In the genomic region with DNA sequence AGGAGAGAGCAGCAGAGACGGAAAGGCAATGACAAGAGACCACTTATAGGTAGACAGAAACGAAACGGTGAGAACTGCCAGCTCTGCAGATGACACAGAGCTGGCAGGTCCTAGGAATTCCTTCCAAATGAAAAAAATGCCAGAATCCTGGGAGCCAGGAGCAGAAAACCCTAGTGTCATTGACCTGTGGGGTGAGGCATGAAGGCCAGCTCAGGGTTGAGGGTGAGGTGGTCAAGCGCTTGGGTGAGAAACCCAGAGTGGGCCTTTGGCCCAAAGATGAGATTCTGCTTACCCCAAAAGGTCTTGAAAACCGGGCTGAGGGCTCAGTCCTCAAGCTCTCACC, we compare ENCODE assay signal across 11 cellular contexts. TPM values are rescaled to one million over a fixed set of nuclear protein-coding genes. Genes with fewer than 3 reads are reported as not detected.
DNase-seq lines count a peak whose midpoint lies in the region; ATAC-seq and TF ChIP-seq lines count a peak whose summit lies in the region.
"Had no signal": no experiment of that assay in that cellular context is flagged by ENCODE, and none has a peak within 500 bp of the region (broad histone marks: within the 10 kb centered on the region; RNA-seq: fewer than 3 reads in every experiment).

No MANE protein-coding gene starts in this region.

- H3K9me3 ChIP-seq in testis (no peaks in the 10 kb centered on the region), neural progenitor cell (ENCODE audit: low read depth) (no peaks in the 10 kb centered on the region)

- TF ChIP-seq CTCF in brain microvascular endothelial cell (IDR thresholded peaks at IDR 0.05; ENCODE audit: low read depth, low read length, missing control alignments): no peak
- no peak for TF ChIP-seq CTCF in testis (IDR thresholded peaks at IDR 0.05)
- TF ChIP-seq CTCF in osteocyte (IDR thresholded peaks at IDR 0.05): no peak
- no peak for TF ChIP-seq CTCF in neural progenitor cell (IDR thresholded peaks at IDR 0.05)

- H2AFZ ChIP-seq in neural progenitor cell (replicated peaks): no peak overlapping the region

- H3K27me3 ChIP-seq in brain microvascular endothelial cell (replicated peaks): no peaks in the 10 kb centered on the region
- H3K27me3 ChIP-seq in testis: no peaks in the 10 kb centered on the region
- H3K27me3 ChIP-seq in neural progenitor cell: peaks cover 35% of the 10 kb centered on the region

- H3K27ac ChIP-seq in brain microvascular endothelial cell (peak overlapping the region; percentile 89), testis (peak overlapping the region; percentile 53 to 92), neural progenitor cell (no peak overlapping the region)

- H4K20me1 ChIP-seq in neural progenitor cell (ENCODE audit: low read depth): peaks cover 46% of the 10 kb centered on the region

- H3K4me1 Mint-ChIP-seq in activated CD4-positive, alpha-beta memory T cell treated with anti-CD3 and anti-CD28 coated beads, Interleukin-2, amount 10 ng/mL, durations not matched to agents 7 days and 5 days: peaks cover 82% of the 10 kb centered on the region
- H3K4me1 Mint-ChIP-seq in activated CD4-positive, alpha-beta memory T cell treated with anti-CD3 and anti-CD28 coated beads for 36 hours (ENCODE audit: low read depth): peaks cover 22% of the 10 kb centered on the region
- H3K4me1 Mint-ChIP-seq in memory B cell: peaks cover 34% of the 10 kb centered on the region
- peaks cover 73% of the 10 kb centered on the region for H3K4me1 Mint-ChIP-seq in osteocyte (ENCODE audit: unreplicated experiment)
- H3K4me1 Mint-ChIP-seq in neural progenitor cell: peaks cover 48% of the 10 kb centered on the region

- in situ Hi-C loops in brain microvascular endothelial cell (cut with HindIII; ENCODE audit: low pct_ligation_motif_present, low sequenced_read_pairs): no loop called here

- POLR2A ChIA-PET in activated CD4-positive, alpha-beta memory T cell treated with anti-CD3 and anti-CD28 coated beads, Interleukin-2, amount 10 ng/mL, durations not matched to agents 7 days and 5 days (lab: Charles Lee): interaction anchor here (1.0 to 3.7 kb wide), 6 partner anchors 9 to 202 kb away, joined by 3 to 17 read pairs (median 5); no protein-coding TSS in a partner anchor
- POLR2A ChIA-PET in activated CD4-positive, alpha-beta memory T cell treated with anti-CD3 and anti-CD28 coated beads for 36 hours (lab: Charles Lee): interaction anchor here (2.0 kb wide), 1 partner anchor 8 kb away, joined by 12 read pairs; a partner anchor contains a TSS

- DNase-seq in activated CD4-positive, alpha-beta memory T cell treated with anti-CD3 and anti-CD28 coated beads, Interleukin-2, amount 10 ng/mL, durations not matched to agents 7 days and 5 days: no peak
- no peak for DNase-seq in activated CD4-positive, alpha-beta memory T cell treated with anti-CD3 and anti-CD28 coated beads for 36 hours
- DNase-seq in brain microvascular endothelial cell (no peak), memory B cell (ENCODE audit: low spot score in 2 of 2) (no peak), testis (no peak), osteocyte (ENCODE audit: extremely low spot score, unreplicated experiment) (no peak), neural progenitor cell (ENCODE audit: low spot score) (no peak)
- DNase-seq: activated effector memory CD4-positive, alpha-beta T cell treated with anti-CD3 and anti-CD28 coated beads, Interleukin-2, amount 50 U/mL, for 16 hours; GOT3; NCI-H2227 treated with DMSO at 0.1 percent for 48 hours had no signal

- H3K36me3 ChIP-seq in brain microvascular endothelial cell (replicated peaks) (peaks cover 65% of the 10 kb centered on the region), testis (ENCODE audit: low read depth, missing control alignments) (no peaks in the 10 kb centered on the region), neural progenitor cell (no peaks in the 10 kb centered on the region)

- H3K4me1 ChIP-seq in testis (peaks cover 79% of the 10 kb centered on the region), neural progenitor cell (no peaks in the 10 kb centered on the region)

- ATAC-seq in memory B cell (ENCODE audit: low read depth): peak; percentile 9
- no peak for ATAC-seq in GM18519 (IDR thresholded peaks at IDR 0.05; ENCODE audit: low FRiP score, unreplicated experiment)

- TF ChIP-seq POLR2A in testis (IDR thresholded peaks at IDR 0.05): no peak

- intact Hi-C loops in activated CD4-positive, alpha-beta memory T cell treated with anti-CD3 and anti-CD28 coated beads for 36 hours (cut with micrococcal nuclease): no loop called here
- intact Hi-C loops in testis (cut with DNase I; ENCODE audit: low total_unique reads): no loop called here

- H3K4me3 ChIP-seq in brain microvascular endothelial cell (ENCODE audit: low read depth, low read length) (no peak overlapping the region), testis (no peak overlapping the region), neural progenitor cell (no peak overlapping the region)

- H3K9me3 Mint-ChIP-seq in activated CD4-positive, alpha-beta memory T cell treated with anti-CD3 and anti-CD28 coated beads, Interleukin-2, amount 10 ng/mL, durations not matched to agents 7 days and 5 days: no peaks in the 10 kb centered on the region
- H3K9me3 Mint-ChIP-seq in activated CD4-positive, alpha-beta memory T cell treated with anti-CD3 and anti-CD28 coated beads for 36 hours: no peaks in the 10 kb centered on the region
- H3K9me3 Mint-ChIP-seq in memory B cell: no peaks in the 10 kb centered on the region
- H3K9me3 Mint-ChIP-seq in osteocyte (ENCODE audit: unreplicated experiment): no peaks in the 10 kb centered on the region
- H3K9me3 Mint-ChIP-seq in neural progenitor cell: no peaks in the 10 kb centered on the region

- 59 to 63% methylated on average over 5 of the region's 5 CpGs for WGBS in testis, 2 donors

- H3K36me3 Mint-ChIP-seq in activated CD4-positive, alpha-beta memory T cell treated with anti-CD3 and anti-CD28 coated beads, Interleukin-2, amount 10 ng/mL, durations not matched to agents 7 days and 5 days (ENCODE audit: low read depth): peaks cover 77% of the 10 kb centered on the region
- H3K36me3 Mint-ChIP-seq in activated CD4-positive, alpha-beta memory T cell treated with anti-CD3 and anti-CD28 coated beads for 36 hours: peaks cover 74% of the 10 kb centered on the region
- peaks cover 20% of the 10 kb centered on the region for H3K36me3 Mint-ChIP-seq in memory B cell
- H3K36me3 Mint-ChIP-seq in osteocyte (ENCODE audit: unreplicated experiment): peaks cover 30% of the 10 kb centered on the region
- H3K36me3 Mint-ChIP-seq in neural progenitor cell: peaks cover 36% of the 10 kb centered on the region

- H3K9ac ChIP-seq in neural progenitor cell: no peak overlapping the region

- peak overlapping the region; percentile 74 for H3K27ac Mint-ChIP-seq in activated CD4-positive, alpha-beta memory T cell treated with anti-CD3 and anti-CD28 coated beads, Interleukin-2, amount 10 ng/mL, durations not matched to agents 7 days and 5 days
- no peak overlapping the region for H3K27ac Mint-ChIP-seq in activated CD4-positive, alpha-beta memory T cell treated with anti-CD3 and anti-CD28 coated beads for 36 hours
- H3K27ac Mint-ChIP-seq in memory B cell (peak overlapping the region; percentile 53), osteocyte (ENCODE audit: unreplicated experiment) (no peak overlapping the region), neural progenitor cell (no peak overlapping the region)

- H3K27me3 Mint-ChIP-seq in activated CD4-positive, alpha-beta memory T cell treated with anti-CD3 and anti-CD28 coated beads, Interleukin-2, amount 10 ng/mL, durations not matched to agents 7 days and 5 days: no peaks in the 10 kb centered on the region
- H3K27me3 Mint-ChIP-seq in activated CD4-positive, alpha-beta memory T cell treated with anti-CD3 and anti-CD28 coated beads for 36 hours: peaks cover 5% of the 10 kb centered on the region
- H3K27me3 Mint-ChIP-seq in memory B cell (peaks cover 4% of the 10 kb centered on the region), osteocyte (ENCODE audit: unreplicated experiment) (no peaks in the 10 kb centered on the region), neural progenitor cell (ENCODE audit: insufficient read depth, low read depth) (peaks cover 14% of the 10 kb centered on the region)

- no peak overlapping the region for H3K4me3 Mint-ChIP-seq in activated CD4-positive, alpha-beta memory T cell treated with anti-CD3 and anti-CD28 coated beads, Interleukin-2, amount 10 ng/mL, durations not matched to agents 7 days and 5 days
- H3K4me3 Mint-ChIP-seq in activated CD4-positive, alpha-beta memory T cell treated with anti-CD3 and anti-CD28 coated beads for 36 hours: no peak overlapping the region
- H3K4me3 Mint-ChIP-seq in memory B cell: peak overlapping the region; percentile 48
- H3K4me3 Mint-ChIP-seq in osteocyte (ENCODE audit: unreplicated experiment): no peak overlapping the region
- H3K4me3 Mint-ChIP-seq in neural progenitor cell: no peak overlapping the region

- H3F3A ChIP-seq in neural progenitor cell (ENCODE audit: low read depth): no peaks in the 10 kb centered on the region

- CTCF ChIA-PET in activated CD4-positive, alpha-beta memory T cell treated with anti-CD3 and anti-CD28 coated beads, Interleukin-2, amount 10 ng/mL, durations not matched to agents 7 days and 5 days (lab: Charles Lee): interaction anchor here (0.8 to 3.2 kb wide), 7 partner anchors 10 to 203 kb away, joined by 4 to 22 read pairs (median 6); a partner anchor contains a TSS
- CTCF ChIA-PET in activated CD4-positive, alpha-beta memory T cell treated with anti-CD3 and anti-CD28 coated beads for 36 hours (lab: Charles Lee): interaction anchor here (1.1 to 8.3 kb wide), 5 partner anchors 8 to 181 kb away, joined by 3 to 122 read pairs (median 5); a partner anchor contains a TSS

- no peak overlapping the region for H3K4me2 ChIP-seq in neural progenitor cell

- no peaks in the 10 kb centered on the region for H3K79me2 ChIP-seq in neural progenitor cell (ENCODE audit: low read depth)

RNA-seq across cellular contexts. Expression of a gene that starts 9.2 kb away (rescaled TPM):
- 10 to 100 TPM; 38.3 to 39.8 TPM for total RNA-seq in activated CD4-positive, alpha-beta memory T cell treated with anti-CD3 and anti-CD28 coated beads, Interleukin-2, amount 10 ng/mL, durations not matched to agents 7 days and 5 days
- total RNA-seq in activated CD4-positive, alpha-beta memory T cell treated with anti-CD3 and anti-CD28 coated beads for 36 hours: 10 to 100 TPM; 13.1 to 13.2 TPM
- total RNA-seq in testis: 10 to 100 TPM; 36.1 to 38.4 TPM
- 8.7 TPM for polyA plus RNA-seq in testis (ENCODE audit: insufficient read depth, low read depth, low replicate concordance)
- 3.3 and 3.7 TPM in 2 replicates for total RNA-seq in osteocyte
- 0.62 TPM in 1 of 2 replicates, not detected in the other for total RNA-seq in neural progenitor cell (ENCODE audit: low replicate concordance)

RNA-seq across cellular contexts. Expression of a gene that starts 22.3 kb away (rescaled TPM):
- total RNA-seq in activated CD4-positive, alpha-beta memory T cell treated with anti-CD3 and anti-CD28 coated beads, Interleukin-2, amount 10 ng/mL, durations not matched to agents 7 days and 5 days: 10 to 100 TPM; 43.2 to 45.4 TPM
- 10 to 100 TPM; 31.7 to 34.8 TPM for total RNA-seq in activated CD4-positive, alpha-beta memory T cell treated with anti-CD3 and anti-CD28 coated beads for 36 hours
- total RNA-seq in testis (10 to 100 TPM; 46.3 to 55.1 TPM), osteocyte (33.2 and 35.9 TPM in 2 replicates), neural progenitor cell (ENCODE audit: low replicate concordance) (5.4 and 23.1 TPM in 2 replicates)
- polyA plus RNA-seq in testis (ENCODE audit: insufficient read depth, low read depth, low replicate concordance): 46.3 TPM

RNA-seq across cellular contexts. Expression of a gene that starts 34.2 kb away (rescaled TPM):
- total RNA-seq in activated CD4-positive, alpha-beta memory T cell treated with anti-CD3 and anti-CD28 coated beads, Interleukin-2, amount 10 ng/mL, durations not matched to agents 7 days and 5 days: 10 to 100 TPM; 28.4 to 28.8 TPM
- total RNA-seq in activated CD4-positive, alpha-beta memory T cell treated with anti-CD3 and anti-CD28 coated beads for 36 hours: 10 to 100 TPM; 29.4 to 31.1 TPM
- total RNA-seq in testis: 10 to 100 TPM; 91.9 to 93.3 TPM
- polyA plus RNA-seq in testis (ENCODE audit: insufficient read depth, low read depth, low replicate concordance): 32.6 TPM
- 57.3 and 59.0 TPM in 2 replicates for total RNA-seq in osteocyte
- total RNA-seq in neural progenitor cell (ENCODE audit: low replicate concordance): 21.1 and 28.0 TPM in 2 replicates

RNA-seq across cellular contexts. Expression of a gene that starts 39.0 kb away (rescaled TPM):
- total RNA-seq in activated CD4-positive, alpha-beta memory T cell treated with anti-CD3 and anti-CD28 coated beads, Interleukin-2, amount 10 ng/mL, durations not matched to agents 7 days and 5 days: under 1 TPM; 0.33 to 0.35 TPM
- total RNA-seq in activated CD4-positive, alpha-beta memory T cell treated with anti-CD3 and anti-CD28 coated beads for 36 hours: under 1 TPM; 0.17 to 0.21 TPM
- total RNA-seq in testis (1 to 10 TPM; 1.7 to 1.8 TPM), osteocyte (3.7 and 3.8 TPM in 2 replicates), neural progenitor cell (ENCODE audit: low replicate concordance) (3.4 and 7.2 TPM in 2 replicates)
- 1.8 TPM for polyA plus RNA-seq in testis (ENCODE audit: insufficient read depth, low read depth, low replicate concordance)

Comparison
In these comparisons a context has a peak if more than half of its experiments do, and no peak if none do; other contexts are left out.
1. H3K27ac Mint-ChIP-seq: peak in activated CD4-positive, alpha-beta memory T cell treated with anti-CD3 and anti-CD28 coated beads, Interleukin-2, amount 10 ng/mL, durations not matched to agents 7 days and 5 days (single experiment) and memory B cell (single experiment); none in activated CD4-positive, alpha-beta memory T cell treated with anti-CD3 and anti-CD28 coated beads for 36 hours (single experiment), osteocyte (single experiment) and neural progenitor cell (single experiment).